8 cellular contexts compared by ENCODE assay signal in genomic region chr19:41595258-41595889, GRCh38. TPM values are rescaled to one million over a fixed set of nuclear protein-coding genes. Genes with fewer than 3 reads are reported as not detected.
DNase-seq lines count a peak whose midpoint lies in the region; ATAC-seq and TF ChIP-seq lines count a peak whose summit lies in the region.

No MANE protein-coding gene starts in this region.

- CTCF ChIA-PET in BJ (lab: Yijun Ruan, JAX) = interaction anchor here (0.6 to 2.5 kb wide), 8 partner anchors 10 to 168 kb away, joined by 3 to 8 read pairs (median 4); partner anchors contain the start of gene B3GNT8

- POLR2A ChIA-PET in BJ (lab: Charles Lee) = no interaction called here

- TF ChIP-seq CTCF in BJ (IDR thresholded peaks at IDR 0.05; ENCODE audit: insufficient read depth, low read depth, low read length) = peak; percentile 64
- TF ChIP-seq CTCF in GM20000 (IDR thresholded peaks at IDR 0.05; ENCODE audit: extremely low read depth, missing control alignments) = peak; percentile 87
- peak; percentile 76 for TF ChIP-seq CTCF in brain microvascular endothelial cell (IDR thresholded peaks at IDR 0.05; ENCODE audit: low read depth, low read length, missing control alignments)

- no peak overlapping the region for H3K27ac ChIP-seq in brain microvascular endothelial cell

- no peak overlapping the region for H3K4me3 ChIP-seq in BJ (ENCODE audit: low read depth, low read length)
- no peak overlapping the region for H3K4me3 ChIP-seq in brain microvascular endothelial cell (ENCODE audit: low read depth, low read length)

- in situ Hi-C loops in brain microvascular endothelial cell (cut with HindIII; ENCODE audit: low pct_ligation_motif_present, low sequenced_read_pairs) = no loop called here

- DNase-seq in BJ (ENCODE audit: low read depth) (peak; percentile 12), GM20000 (ENCODE audit: low spot score) (peak; percentile 75), NCI-H2081 (lab: John Stamatoyannopoulos, UW) (peak; percentile 49 to 65), UCSD-AML1 (lab: John Stamatoyannopoulos, UW; ENCODE audit: unreplicated experiment) (peak; percentile 51), brain microvascular endothelial cell (peak; percentile 57), islet precursor cell (peak; percentile 73)
- DNase-seq in stimulated activated CD4-positive, alpha-beta T cell treated with anti-CD3 and anti-CD28 coated beads, Interleukin-4, amount 100 ng/mL, for 4 hours = peak; percentile 53 to 68

- no peak for ATAC-seq in GM18867 (IDR thresholded peaks at IDR 0.05; ENCODE audit: unreplicated experiment)

- H3K27me3 ChIP-seq in BJ (ENCODE audit: control insufficient read depth, insufficient read depth, low read length) = no peaks in the 10 kb centered on the region
- no peaks in the 10 kb centered on the region for H3K27me3 ChIP-seq in brain microvascular endothelial cell (replicated peaks)

- H3K36me3 ChIP-seq in BJ (ENCODE audit: control insufficient read depth, insufficient read depth, low read length) (no peaks in the 10 kb centered on the region), brain microvascular endothelial cell (replicated peaks) (no peaks in the 10 kb centered on the region)

RNA-seq across cellular contexts. Expression of gene CEACAM21, which starts 19.4 kb away (rescaled TPM):
- polyA plus RNA-seq in BJ (2011; rRNA removed) = not detected in 2 replicates
- not detected in 2 replicates for polyA minus RNA-seq in BJ (2011; rRNA and poly(A)+ RNA removed)

RNA-seq across cellular contexts. Expression of gene CEACAM4, which starts 31.5 kb away (rescaled TPM):
- not detected in 2 replicates for polyA plus RNA-seq in BJ (2011; rRNA removed)
- polyA minus RNA-seq in BJ (2011; rRNA and poly(A)+ RNA removed) = not detected in 2 replicates

Comparison
In these comparisons a context has a peak if more than half of its experiments do, and no peak if none do; other contexts are left out.
1. DNase-seq: peak in every context shown above with its lines; median percentile 75 in GM20000; 73 in islet precursor cell; 60 in stimulated activated CD4-positive, alpha-beta T cell treated with anti-CD3 and anti-CD28 coated beads, Interleukin-4, amount 100 ng/mL, for 4 hours; 57 in NCI-H2081; 57 in brain microvascular endothelial cell; 51 in UCSD-AML1; 12 in BJ.